Comparison of ENCODE assay signal across 8 cellular contexts in the genomic region with DNA sequence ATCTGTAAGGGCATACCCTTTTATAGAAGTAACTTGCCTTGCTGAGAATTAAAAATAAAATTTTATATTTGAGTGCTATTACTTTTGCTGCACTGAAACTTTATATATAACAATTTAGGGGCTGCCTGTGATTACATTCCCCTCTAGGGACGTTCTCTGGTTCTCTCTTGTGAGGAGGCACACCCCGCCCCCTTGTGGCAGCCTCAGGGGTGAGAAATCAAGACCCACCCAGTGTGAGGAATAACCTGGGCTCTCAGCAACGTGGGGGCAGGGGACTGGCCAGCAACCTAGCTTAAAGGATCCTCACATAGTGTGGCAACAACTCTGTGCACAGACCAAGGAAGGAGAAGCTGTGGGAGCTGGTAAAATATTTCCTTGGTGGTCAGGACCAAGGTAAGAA. TPM values are rescaled to one million over a fixed set of nuclear protein-coding genes. Genes with fewer than 3 reads are reported as not detected.
DNase-seq lines count a peak whose midpoint lies in the region; ATAC-seq and TF ChIP-seq lines count a peak whose summit lies in the region.

No MANE protein-coding gene starts in this region.

- no peaks in the 10 kb centered on the region for H3K36me3 ChIP-seq in SJCRH30
- H3K36me3 ChIP-seq in mammary epithelial cell (ENCODE audit: insufficient read depth, low read length), result no peaks in the 10 kb centered on the region

- peak; percentile 64 for DNase-seq in NCI-H82 (lab: John Stamatoyannopoulos, UW)
- DNase-seq in NCI-H82 treated with DMSO at 0.1 percent for 48 hours (lab: John Stamatoyannopoulos, UW; ENCODE audit: unreplicated experiment), result no peak
- DNase-seq in SJCRH30, result peak; percentile 35 to 46
- no peak for DNase-seq in mammary epithelial cell
- peak; percentile 20 for DNase-seq in stimulated activated CD4-positive, alpha-beta T cell treated with anti-CD3 and anti-CD28 coated beads, Interleukin-1b, Interleukin-23, amount 100 ng/mL, for 48 hours
- no peak for DNase-seq in NCI-H2227 treated with DMSO at 0.1 percent for 48 hours (lab: John Stamatoyannopoulos, UW)

- H3K4me2 ChIP-seq in mammary epithelial cell (ENCODE audit: insufficient read depth, low read depth, low read length), result no peak overlapping the region

- no peak overlapping the region for H3K4me3 ChIP-seq in SJCRH30
- no peak overlapping the region for H3K4me3 ChIP-seq in mammary epithelial cell (replicated peaks in 1 of 3; ENCODE audit: insufficient read depth in 1 of 3, low read depth in 2 of 3, low read length in 3 of 3)

- CTCF ChIA-PET in mammary epithelial cell (lab: Charles Lee; ENCODE audit: low non-redundant PET), result no interaction called here

- no peak overlapping the region for H3K9ac ChIP-seq in mammary epithelial cell (ENCODE audit: insufficient read depth, low read length)

- peak; percentile 22 to 38 for TF ChIP-seq CTCF in mammary epithelial cell (conservative IDR thresholded peaks at IDR 0.05 in 1 of 2, IDR thresholded peaks at IDR 0.05 in 1 of 2; ENCODE audit: extremely low read depth in 1 of 2, insufficient read depth in 1 of 2, low read depth in 1 of 2, low read length in 2 of 2)

- in situ Hi-C loops in mammary epithelial cell (cut with MboI; ENCODE audit: low sequenced_read_pairs in 2 of 2), result no loop called here

- 3% methylated on average over 3 of the region's 3 CpGs for WGBS in mammary epithelial cell (ENCODE audit: low coverage, missing lambda C conversion rate)

- ATAC-seq in GM18511 (IDR thresholded peaks at IDR 0.05; ENCODE audit: unreplicated experiment) (no peak), HG03108 (IDR thresholded peaks at IDR 0.05; ENCODE audit: unreplicated experiment) (no peak)

- no peaks in the 10 kb centered on the region for H3K79me2 ChIP-seq in mammary epithelial cell (ENCODE audit: insufficient read depth, low read length)

- intact Hi-C loops in mammary epithelial cell (cut with micrococcal nuclease), result no loop called here

- H3K27me3 ChIP-seq in SJCRH30 (no peaks in the 10 kb centered on the region; the same call in 1 of the 2 replicates), mammary epithelial cell (ENCODE audit: insufficient read depth, low read length) (no peaks in the 10 kb centered on the region)

- no peak overlapping the region for H2AFZ ChIP-seq in mammary epithelial cell (ENCODE audit: low read depth, low read length)

- BruUV-seq in mammary epithelial cell (replicated peaks; lab: Mats Ljungman, UMichigan), result no TSS peak

- no peaks in the 10 kb centered on the region for H4K20me1 ChIP-seq in mammary epithelial cell (ENCODE audit: insufficient read depth, low read length)

- dilution Hi-C loops in mammary epithelial cell (cut with HindIII; ENCODE audit: low sequenced_read_pairs), result no loop called here

- H3K4me1 ChIP-seq in SJCRH30 (no peaks in the 10 kb centered on the region), mammary epithelial cell (ENCODE audit: insufficient read depth, low read length) (peaks cover 5% of the 10 kb centered on the region)

- H3K9me3 ChIP-seq in SJCRH30 (replicated peaks) (no peaks in the 10 kb centered on the region), mammary epithelial cell (replicated peaks; ENCODE audit: insufficient read depth, low read length) (no peaks in the 10 kb centered on the region)

- H3K27ac ChIP-seq in SJCRH30, result no peak overlapping the region
- no peak overlapping the region for H3K27ac ChIP-seq in mammary epithelial cell (ENCODE audit: insufficient read depth, low read depth, low read length)

RNA-seq across cellular contexts. Expression of a gene that starts 43.7 kb away (rescaled TPM):
- total RNA-seq in SJCRH30 (2014; rRNA removed; shearing (Covaris generic)), result not detected in 2 replicates
- not detected for total RNA-seq in mammary epithelial cell
- polyA plus RNA-seq in mammary epithelial cell, result not detected
- polyA minus RNA-seq in mammary epithelial cell, result not detected

RNA-seq across cellular contexts. Expression of a gene that starts 51.6 kb away (rescaled TPM):
- total RNA-seq in SJCRH30 (2014; rRNA removed; shearing (Covaris generic)), result 0.23 and 0.77 TPM in 2 replicates
- 1 to 10 TPM in 1 of 2 donors, under 1 TPM in 1; 0.94 to 1.0 TPM for total RNA-seq in mammary epithelial cell
- polyA plus RNA-seq in mammary epithelial cell, result 0.23 TPM
- polyA minus RNA-seq in mammary epithelial cell, result not detected

RNA-seq across cellular contexts. Expression of a gene that starts 55.6 kb away (rescaled TPM):
- total RNA-seq in SJCRH30 (2014; rRNA removed; shearing (Covaris generic)), result not detected in 2 replicates
- total RNA-seq in mammary epithelial cell, result not detected
- not detected for polyA plus RNA-seq in mammary epithelial cell
- polyA minus RNA-seq in mammary epithelial cell, result not detected

Comparison
In these comparisons a context has a peak if more than half of its experiments do, and no peak if none do; other contexts are left out.
1. DNase-seq: peak in NCI-H82 (single experiment), SJCRH30 (2 of 2) and stimulated activated CD4-positive, alpha-beta T cell treated with anti-CD3 and anti-CD28 coated beads, Interleukin-1b, Interleukin-23, amount 100 ng/mL, for 48 hours (single experiment); none in NCI-H82 treated with DMSO at 0.1 percent for 48 hours (single experiment), mammary epithelial cell (single experiment) and NCI-H2227 treated with DMSO at 0.1 percent for 48 hours (single experiment).